22 cellular contexts compared by ENCODE assay signal in the genomic region with DNA sequence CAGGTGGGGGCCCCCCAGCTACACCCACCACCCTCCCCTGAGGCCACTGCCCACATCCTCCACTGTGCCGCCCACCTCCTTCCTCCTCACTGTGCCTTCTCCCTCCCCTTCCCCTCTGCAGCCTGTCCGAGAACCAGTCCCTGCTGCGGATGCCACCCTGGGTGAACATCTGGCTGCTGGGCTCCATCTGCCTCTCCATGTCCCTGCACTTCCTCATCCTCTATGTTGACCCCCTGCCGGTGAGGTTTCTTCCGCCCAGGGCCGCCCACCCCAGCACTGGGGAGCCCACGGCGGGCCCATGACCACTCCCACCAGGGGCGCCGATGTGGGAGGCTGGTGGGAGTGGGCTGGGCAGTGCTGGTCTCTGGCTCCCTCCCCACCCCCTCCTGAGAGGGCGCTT. TPM values are rescaled to one million over a fixed set of nuclear protein-coding genes. Genes with fewer than 3 reads are reported as not detected.
DNase-seq lines count a peak whose midpoint lies in the region; ATAC-seq, FAIRE-seq and TF ChIP-seq lines count a peak whose summit lies in the region.
"Had no signal": no experiment of that assay in that cellular context is flagged by ENCODE, and none has a peak within 500 bp of the region (broad histone marks: within the 10 kb centered on the region; RNA-seq: fewer than 3 reads in every experiment).

No MANE protein-coding gene starts in this region.

- H3K9ac ChIP-seq in BLaER1 (peak overlapping the region; percentile 73), K562 (ENCODE audit: insufficient read depth in 1 of 2, low read depth in 2 of 2, low read length in 2 of 2) (no peak overlapping the region), neuronal stem cell (ENCODE audit: low read depth, low read length, poor library complexity) (no peak overlapping the region)

- H3K9me3 ChIP-seq in BLaER1 (no peaks in the 10 kb centered on the region), K562 (replicated peaks; ENCODE audit: control insufficient read depth, insufficient read depth, low read depth, low read length) (no peaks in the 10 kb centered on the region), neuronal stem cell (replicated peaks in 1 of 2; ENCODE audit: control insufficient read depth in 2 of 2, insufficient read depth in 1 of 2, low read depth in 1 of 2, low read length in 2 of 2) (no peaks in the 10 kb centered on the region), hepatocyte (ENCODE audit: low read depth) (no peaks in the 10 kb centered on the region), ovary (no peaks in the 10 kb centered on the region)
- H3K9me3 ChIP-seq: breast epithelium, heart right ventricle, testis had no signal

- no peaks in the 10 kb centered on the region for H4K20me1 ChIP-seq in BLaER1
- H4K20me1 ChIP-seq in K562 (replicated peaks; ENCODE audit: control insufficient read depth, insufficient read depth, low read length) = no peaks in the 10 kb centered on the region
- H4K20me1 ChIP-seq in hepatocyte (ENCODE audit: insufficient read depth, poor library complexity, severe bottlenecking) = no peaks in the 10 kb centered on the region

- no peak overlapping the region for H2BK12ac ChIP-seq in neuronal stem cell (ENCODE audit: low read length)

- peak overlapping the region; percentile 2 for H3K18ac ChIP-seq in neuronal stem cell (ENCODE audit: low read length)

- H4K91ac ChIP-seq in neuronal stem cell (ENCODE audit: low read depth, low read length, poor library complexity) = no peak overlapping the region

- no peak for FAIRE-seq in K562 (lab: Jason Lieb, UNC)

- TF ChIP-seq CTCF in K562 (IDR thresholded peaks at IDR 0.05 in 2 of 3, conservative IDR thresholded peaks at IDR 0.05 in 1 of 3; ENCODE audit: insufficient read depth in 2 of 3, low read depth in 1 of 3, low read length in 3 of 3) = no peak
- TF ChIP-seq CTCF in hepatocyte (IDR thresholded peaks at IDR 0.05; ENCODE audit: poor library complexity) = no peak
- no peak for TF ChIP-seq CTCF in ovary (IDR thresholded peaks at IDR 0.05)

- H2BK5ac ChIP-seq in neuronal stem cell (ENCODE audit: low read length) = peak overlapping the region; percentile 24

- TF ChIP-seq RAD21 in K562 (CRISPR knock-in tag; conservative IDR thresholded peaks at IDR 0.05 in 1 of 2, IDR thresholded peaks at IDR 0.05 in 1 of 2) = no peak

- H3K4me2 ChIP-seq in BLaER1 = peak overlapping the region; percentile 90
- no peak overlapping the region for H3K4me2 ChIP-seq in K562 (ENCODE audit: insufficient read depth, low read length)
- H3K4me2 ChIP-seq in neuronal stem cell (ENCODE audit: insufficient read depth, low read length, poor library complexity, severe bottlenecking) = no peak overlapping the region
- no peak overlapping the region for H3K4me2 ChIP-seq in hepatocyte

- ATAC-seq in K562 = no peak
- ATAC-seq in HG02571 (IDR thresholded peaks at IDR 0.05; ENCODE audit: unreplicated experiment) = no peak

- POLR2A ChIA-PET in K562 (lab: Yijun Ruan, JAX) = interaction anchor here (0.6 to 1.0 kb wide), 2 partner anchors 15 to 51 kb away, joined by 3 to 4 read pairs; no protein-coding TSS in a partner anchor

- H2AK5ac ChIP-seq in neuronal stem cell (ENCODE audit: low read depth, low read length) = no peak overlapping the region

- H3K14ac ChIP-seq in neuronal stem cell (ENCODE audit: low read length) = no peak overlapping the region

- H2BK15ac ChIP-seq in neuronal stem cell (ENCODE audit: low read length) = no peak overlapping the region

- H2AFZ ChIP-seq in K562 (ENCODE audit: low read depth, low read length) (no peak overlapping the region), neuronal stem cell (ENCODE audit: low read length) (no peak overlapping the region), hepatocyte (no peak overlapping the region)

- H3K9me2 ChIP-seq in hepatocyte (replicated peaks; ENCODE audit: insufficient read depth) = no peaks in the 10 kb centered on the region

- H3K79me1 ChIP-seq in neuronal stem cell (ENCODE audit: low read depth, low read length) = no peaks in the 10 kb centered on the region

- no peak overlapping the region for H2BK120ac ChIP-seq in neuronal stem cell (ENCODE audit: low read depth, low read length)

- H3K27ac ChIP-seq in BLaER1 = peak overlapping the region; percentile 86
- no peak overlapping the region for H3K27ac ChIP-seq in K562 (ENCODE audit: extremely low read depth, low read depth, low read length)
- H3K27ac ChIP-seq in neuronal stem cell (replicated peaks; ENCODE audit: low read length) = no peak overlapping the region
- H3K27ac ChIP-seq in hepatocyte = no peak overlapping the region
- H3K27ac ChIP-seq in ovary = no peak overlapping the region
- H3K27ac ChIP-seq: breast epithelium, heart right ventricle, testis had no signal

- intact Hi-C loops in K562 (cut with micrococcal nuclease) = no loop called here
- intact Hi-C loops in ovary (cut with DNase I) = no loop called here

- H3K4ac ChIP-seq in neuronal stem cell (ENCODE audit: low read length) = no peak overlapping the region

- DNase-seq in K562 (ENCODE audit: extremely low read depth in 1 of 4, low spot score in 3 of 4) = no peak
- no peak for DNase-seq in neuronal stem cell (ENCODE audit: low spot score)
- no peak for DNase-seq in NCI-H187 treated with DMSO at 0.1 percent for 48 hours (lab: John Stamatoyannopoulos, UW)
- no peak for DNase-seq in hepatocyte (ENCODE audit: low spot score)
- no peak for DNase-seq in ovary
- DNase-seq: activated CD4-positive, alpha-beta T cell treated with anti-CD3 and anti-CD28 coated beads, Interleukin-2, amount 10 ng/mL, durations not matched to agents 7 days and 5 days; activated CD8-positive, alpha-beta memory T cell treated with anti-CD3 and anti-CD28 coated beads, Interleukin-2, amount 50 U/mL, for 4 hours; activated effector memory CD4-positive, alpha-beta T cell treated with anti-CD3 and anti-CD28 coated beads, Interleukin-2, amount 50 U/mL, for 16 hours; CD8-positive, alpha-beta memory T cell; heart right ventricle; immature natural killer cell; NCI-H1436; NCI-H2171; NCI-H774; OCI-M1; Right ventricle myocardium superior; testis had no signal

- H3K79me2 ChIP-seq in K562 (ENCODE audit: control insufficient read depth, insufficient read depth, low read length) (no peaks in the 10 kb centered on the region), hepatocyte (no peaks in the 10 kb centered on the region)

- peaks cover 52% of the 10 kb centered on the region for H3K36me3 ChIP-seq in BLaER1
- H3K36me3 ChIP-seq in K562 (ENCODE audit: control insufficient read depth, insufficient read depth, low read length) = no peaks in the 10 kb centered on the region
- peaks cover 4 to 22% of the 10 kb centered on the region in 2 donors for H3K36me3 ChIP-seq in neuronal stem cell (replicated peaks in 1 of 2; ENCODE audit: control insufficient read depth in 2 of 2, insufficient read depth in 2 of 2, low read length in 2 of 2)
- H3K36me3 ChIP-seq in hepatocyte (replicated peaks; ENCODE audit: insufficient read depth, low read depth) = no peaks in the 10 kb centered on the region
- H3K36me3 ChIP-seq in ovary = no peaks in the 10 kb centered on the region
- H3K36me3 ChIP-seq: breast epithelium had no signal

- H3K4me1 ChIP-seq in BLaER1 (peaks cover 71% of the 10 kb centered on the region), K562 (replicated peaks in 1 of 2; ENCODE audit: control insufficient read depth in 2 of 2, insufficient read depth in 2 of 2, low read length in 2 of 2) (peaks cover 0 to 31% of the 10 kb centered on the region in 2 experiments; a peak in 2 of 5 replicates), neuronal stem cell (ENCODE audit: control insufficient read depth in 2 of 2, insufficient read depth in 1 of 2, low read depth in 1 of 2, low read length in 2 of 2) (no peaks in the 10 kb centered on the region), hepatocyte (ENCODE audit: insufficient read depth) (no peaks in the 10 kb centered on the region), ovary (ENCODE audit: insufficient read depth) (no peaks in the 10 kb centered on the region)
- H3K4me1 ChIP-seq: breast epithelium, heart right ventricle, testis had no signal

- WGBS in K562 (ENCODE audit: insufficient coverage, low coverage, missing lambda C conversion rate) = 61% methylated on average over 9 of the region's 11 CpGs
- no CpG with 5 or more reads among the region's 11 CpGs for WGBS in neuronal stem cell (ENCODE audit: extremely low coverage in 2 of 2, insufficient read length in 2 of 2, insufficient replicate concordance in 1 of 2), 2 donors
- WGBS in hepatocyte (ENCODE audit: low lambda C conversion rate, missing lambda C conversion rate) = 84% methylated on average over 10 of the region's 11 CpGs
- 56 to 73% (median 62%) methylated on average over 11 of the region's 11 CpGs for WGBS in ovary, 3 donors

- H3K4me3 ChIP-seq in BLaER1 (peak overlapping the region; percentile 48), K562 (no peak overlapping the region), neuronal stem cell (ENCODE audit: low read length in 2 of 2) (no peak overlapping the region), hepatocyte (no peak overlapping the region), ovary (no peak overlapping the region)
- H3K4me3 ChIP-seq: breast epithelium, heart right ventricle, testis had no signal

- CTCF ChIA-PET in K562 (lab: Yijun Ruan, JAX; ENCODE audit: low intra/inter-chr PET ratio) = no interaction called here

- H3K9me1 ChIP-seq in K562 (ENCODE audit: control insufficient read depth, insufficient read depth, low read length) = no peaks in the 10 kb centered on the region

- H3K27me3 ChIP-seq in BLaER1 (no peaks in the 10 kb centered on the region), K562 (ENCODE audit: control insufficient read depth in 2 of 2, insufficient read depth in 2 of 2, low read length in 2 of 2) (no peaks in the 10 kb centered on the region), neuronal stem cell (ENCODE audit: control insufficient read depth in 3 of 3, insufficient read depth in 3 of 3, low read depth in 1 of 3, low read length in 3 of 3) (no peaks in the 10 kb centered on the region), hepatocyte (no peaks in the 10 kb centered on the region), ovary (no peaks in the 10 kb centered on the region)
- H3K27me3 ChIP-seq: breast epithelium, heart right ventricle, testis had no signal

- no peak overlapping the region for H4K8ac ChIP-seq in neuronal stem cell (ENCODE audit: low read depth, low read length)

- H3K23ac ChIP-seq in neuronal stem cell (ENCODE audit: low read depth, low read length, poor library complexity) = peak overlapping the region; percentile 55

- BruUV-seq in K562 (replicated peaks; lab: Mats Ljungman, UMichigan) = no TSS peak

- TF ChIP-seq POLR2A in GM19193 (IDR thresholded peaks at IDR 0.05; ENCODE audit: extremely low read depth, insufficient read depth, insufficient read length) (peak; percentile 20), K562 (conservative IDR thresholded peaks at IDR 0.05) (no peak), ovary (IDR thresholded peaks at IDR 0.05) (no peak)

- TF ChIP-seq EP300 in K562 (IDR thresholded peaks at IDR 0.05; ENCODE audit: low read length) (no peak), ovary (IDR thresholded peaks at IDR 0.05) (no peak)

- in situ Hi-C loops in K562 (cut with MboI) = no loop called here

RNA-seq across cellular contexts. Expression of a gene that starts 22.1 kb away (rescaled TPM):
- total RNA-seq in K562 (2011; cell fraction: chromatin; rRNA removed; ENCODE audit: low replicate concordance) = 11.5 and 16.7 TPM in 2 replicates
- total RNA-seq in K562 (2011; cell fraction: nucleolus; rRNA removed) = 12.7 and 13.3 TPM in 2 replicates
- total RNA-seq in K562 (2011; cell fraction: nucleoplasm; rRNA removed) = 7.5 and 12.1 TPM in 2 replicates
- total RNA-seq in K562 (2014; rRNA removed) (13.4 and 14.4 TPM in 2 replicates), K562 (2014; rRNA removed; fragmentation: Illumina TruSeq; extraction: Trizol) (1.3 and 2.4 TPM in 2 replicates), K562 (2015; rRNA removed; fragmentation: Illumina TruSeq; extraction: Trizol) (10.1 and 11.0 TPM in 2 replicates), K562 (2021) (7.9 and 10.6 TPM in 2 replicates), hepatocyte (27.5 and 37.2 TPM in 2 replicates), ovary (10 to 100 TPM in 5 of 7 donors, 1 to 10 TPM in 2; 5.1 to 13.9 (median 11.3) TPM)
- polyA plus RNA-seq in K562 (2011; rRNA removed) (3.5 and 4.9 TPM in 2 replicates), K562 (2014; fragmentation: Illumina TruSeq; extraction: Trizol) (1.6 and 4.5 TPM in 2 replicates), K562 (2014; fragmentation: Nextera tagmentation; extraction: Ambion mirVana) (under 1 TPM; 0.15 to 0.20 TPM), K562 (2014; rRNA removed) (10.3 and 16.6 TPM in 2 replicates), hepatocyte (25.9 and 30.3 TPM in 2 replicates), ovary (10 to 100 TPM in 1 of 2 donors, under 1 TPM in 1; 0.32 to 14.8 TPM)
- 3.5 and 6.3 TPM in 2 replicates for polyA plus RNA-seq in K562 (2011; cell fraction: cytosol; rRNA removed)
- polyA plus RNA-seq in K562 (2011; cell fraction: nucleus; rRNA removed) = 8.3 and 10.7 TPM in 2 replicates
- 9.7 and 12.6 TPM in 2 replicates for polyA plus RNA-seq in K562 (2012)
- 2.9 and 3.5 TPM in 2 replicates for polyA minus RNA-seq in K562 (2011; rRNA and poly(A)+ RNA removed)
- polyA minus RNA-seq in K562 (2011; cell fraction: cytosol; rRNA and poly(A)+ RNA removed) = 1.8 and 4.3 TPM in 2 replicates
- 4.1 and 4.6 TPM in 2 replicates for polyA minus RNA-seq in K562 (2011; cell fraction: nucleus; rRNA and poly(A)+ RNA removed)
- polyA plus RNA-seq in neuronal stem cell (2013, experiment 1 of 2) = 5.9 TPM
- 5.4 TPM for polyA plus RNA-seq in neuronal stem cell (2013, experiment 2 of 2)

RNA-seq across cellular contexts. Expression of a gene that starts 24.6 kb away (rescaled TPM):
- total RNA-seq in K562 (2011; cell fraction: chromatin; rRNA removed; ENCODE audit: low replicate concordance) = 19.9 and 68.6 TPM in 2 replicates
- total RNA-seq in K562 (2011; cell fraction: nucleolus; rRNA removed) = 13.0 and 15.8 TPM in 2 replicates
- 17.7 and 18.4 TPM in 2 replicates for total RNA-seq in K562 (2011; cell fraction: nucleoplasm; rRNA removed)
- total RNA-seq in K562 (2014; rRNA removed) (0.41 and 0.65 TPM in 2 replicates), K562 (2014; rRNA removed; fragmentation: Illumina TruSeq; extraction: Trizol) (0.64 and 0.65 TPM in 2 replicates), K562 (2015; rRNA removed; fragmentation: Illumina TruSeq; extraction: Trizol) (0.65 and 1.9 TPM in 2 replicates), K562 (2021) (2.3 and 2.6 TPM in 2 replicates), hepatocyte (0.13 and 0.72 TPM in 2 replicates), ovary (1 to 10 TPM in 2 of 7 donors, under 1 TPM in 5; 0.15 to 2.5 (median 0.41) TPM)
- polyA plus RNA-seq in K562 (2011; rRNA removed) (1.2 and 3.1 TPM in 2 replicates), K562 (2014; fragmentation: Illumina TruSeq; extraction: Trizol) (1.8 TPM in 2 replicates), K562 (2014; fragmentation: Nextera tagmentation; extraction: Ambion mirVana) (under 1 TPM; 0.25 to 0.58 TPM), K562 (2014; rRNA removed) (1.4 and 1.8 TPM in 2 replicates), hepatocyte (0.49 and 2.3 TPM in 2 replicates), ovary (under 1 TPM; 0.53 to 0.90 TPM)
- 1.5 and 2.5 TPM in 2 replicates for polyA plus RNA-seq in K562 (2011; cell fraction: cytosol; rRNA removed)
- 27.8 and 31.5 TPM in 2 replicates for polyA plus RNA-seq in K562 (2011; cell fraction: nucleus; rRNA removed)
- polyA plus RNA-seq in K562 (2012) = 2.8 and 6.1 TPM in 2 replicates
- 0.60 and 2.1 TPM in 2 replicates for polyA minus RNA-seq in K562 (2011; rRNA and poly(A)+ RNA removed)
- polyA minus RNA-seq in K562 (2011; cell fraction: cytosol; rRNA and poly(A)+ RNA removed) = 0.76 and 1.4 TPM in 2 replicates
- polyA minus RNA-seq in K562 (2011; cell fraction: nucleus; rRNA and poly(A)+ RNA removed) = 2.0 and 4.8 TPM in 2 replicates
- polyA plus RNA-seq in neuronal stem cell (2013, experiment 1 of 2) = 1.9 TPM
- 1.7 TPM for polyA plus RNA-seq in neuronal stem cell (2013, experiment 2 of 2)
- total RNA-seq: Right ventricle myocardium superior had no signal
- polyA plus RNA-seq: CD8-positive, alpha-beta memory T cell had no signal

RNA-seq across cellular contexts. Expression of a gene that starts 28.9 kb away (rescaled TPM):
- total RNA-seq in K562 (2011; cell fraction: chromatin; rRNA removed; ENCODE audit: low replicate concordance) = 1.8 TPM in 1 of 2 replicates, not detected in the other
- 1.2 and 1.8 TPM in 2 replicates for total RNA-seq in K562 (2011; cell fraction: nucleolus; rRNA removed)
- total RNA-seq in K562 (2011; cell fraction: nucleoplasm; rRNA removed) = 0.76 and 1.0 TPM in 2 replicates
- total RNA-seq in K562 (2014; rRNA removed) (2.8 and 4.0 TPM in 2 replicates), K562 (2014; rRNA removed; fragmentation: Illumina TruSeq; extraction: Trizol) (1.2 and 1.3 TPM in 2 replicates), K562 (2015; rRNA removed; fragmentation: Illumina TruSeq; extraction: Trizol) (3.3 and 4.0 TPM in 2 replicates), K562 (2021) (3.0 and 3.7 TPM in 2 replicates), hepatocyte (not detected in 2 replicates), ovary (1 to 10 TPM in 3 of 7 donors, under 1 TPM in 3, not detected in 1; 0.71 to 1.5 (median 1.1) TPM)
- polyA plus RNA-seq in K562 (2011; rRNA removed) (1.4 and 2.1 TPM in 2 replicates), K562 (2014; fragmentation: Illumina TruSeq; extraction: Trizol) (1.3 and 3.3 TPM in 2 replicates), K562 (2014; fragmentation: Nextera tagmentation; extraction: Ambion mirVana) (under 1 TPM in 1 of 2 experiments, not detected in 1; 0.27 TPM), K562 (2014; rRNA removed) (2.6 and 4.1 TPM in 2 replicates), hepatocyte (not detected in 2 replicates), ovary (1 to 10 TPM in 1 of 2 donors, under 1 TPM in 1; 0.40 to 2.5 TPM)
- polyA plus RNA-seq in K562 (2011; cell fraction: cytosol; rRNA removed) = 4.8 and 6.7 TPM in 2 replicates
- polyA plus RNA-seq in K562 (2011; cell fraction: nucleus; rRNA removed) = 1.9 and 2.5 TPM in 2 replicates
- 4.0 and 6.3 TPM in 2 replicates for polyA plus RNA-seq in K562 (2012)
- polyA minus RNA-seq in K562 (2011; rRNA and poly(A)+ RNA removed) = 0.33 and 0.60 TPM in 2 replicates
- 3.4 TPM in 1 of 2 replicates, not detected in the other for polyA minus RNA-seq in K562 (2011; cell fraction: cytosol; rRNA and poly(A)+ RNA removed)
- 0.40 and 1.3 TPM in 2 replicates for polyA minus RNA-seq in K562 (2011; cell fraction: nucleus; rRNA and poly(A)+ RNA removed)
- polyA plus RNA-seq in neuronal stem cell (2013, experiment 1 of 2) = 0.21 TPM
- 0.14 TPM for polyA plus RNA-seq in neuronal stem cell (2013, experiment 2 of 2)
- total RNA-seq: breast epithelium; CD8-positive, alpha-beta memory T cell; Right ventricle myocardium superior; T-helper 1 cell treated with Interleukin-12 subunit alpha and Interleukin-12 subunit beta and Interleukin-4 antibody, amounts not matched to agents 30 ng/mL and 1 ng/mL, for 36 hours had no signal
- polyA plus RNA-seq: CD8-positive, alpha-beta memory T cell had no signal

RNA-seq across cellular contexts. Expression of a gene that starts 39.3 kb away (rescaled TPM):
- total RNA-seq in K562 (2011; cell fraction: chromatin; rRNA removed; ENCODE audit: low replicate concordance) = 80.7 and 204 TPM in 2 replicates
- total RNA-seq in K562 (2011; cell fraction: nucleolus; rRNA removed) = 124 and 147 TPM in 2 replicates
- 94.3 and 96.1 TPM in 2 replicates for total RNA-seq in K562 (2011; cell fraction: nucleoplasm; rRNA removed)
- total RNA-seq in K562 (2014; rRNA removed) = 24.7 and 25.9 TPM in 2 replicates
- 4.2 and 9.5 TPM in 2 replicates for total RNA-seq in K562 (2014; rRNA removed; fragmentation: Illumina TruSeq; extraction: Trizol)
- total RNA-seq in K562 (2015; rRNA removed; fragmentation: Illumina TruSeq; extraction: Trizol) = 15.3 and 16.8 TPM in 2 replicates
- 52.5 and 58.2 TPM in 2 replicates for total RNA-seq in K562 (2021)
- polyA plus RNA-seq in K562 (2011; rRNA removed) = 12.3 and 23.7 TPM in 2 replicates
- 17.1 and 29.3 TPM in 2 replicates for polyA plus RNA-seq in K562 (2011; cell fraction: cytosol; rRNA removed)
- 163 and 237 TPM in 2 replicates for polyA plus RNA-seq in K562 (2011; cell fraction: nucleus; rRNA removed)
- 36.6 and 51.3 TPM in 2 replicates for polyA plus RNA-seq in K562 (2012)
- 39.4 and 43.6 TPM in 2 replicates for polyA plus RNA-seq in K562 (2014; fragmentation: Illumina TruSeq; extraction: Trizol)
- under 1 TPM; 0.18 to 0.53 TPM for polyA plus RNA-seq in K562 (2014; fragmentation: Nextera tagmentation; extraction: Ambion mirVana)
- 41.7 and 42.5 TPM in 2 replicates for polyA plus RNA-seq in K562 (2014; rRNA removed)
- 3.2 and 4.6 TPM in 2 replicates for polyA minus RNA-seq in K562 (2011; rRNA and poly(A)+ RNA removed)
- 8.1 and 11.8 TPM in 2 replicates for polyA minus RNA-seq in K562 (2011; cell fraction: cytosol; rRNA and poly(A)+ RNA removed)
- polyA minus RNA-seq in K562 (2011; cell fraction: nucleus; rRNA and poly(A)+ RNA removed) = 28.5 and 28.7 TPM in 2 replicates
- 37.2 TPM for polyA plus RNA-seq in neuronal stem cell (2013, experiment 1 of 2)
- 36.9 TPM for polyA plus RNA-seq in neuronal stem cell (2013, experiment 2 of 2)
- 15.1 and 22.6 TPM in 2 replicates for total RNA-seq in hepatocyte
- 25.9 and 29.2 TPM in 2 replicates for polyA plus RNA-seq in hepatocyte
- 10 to 100 TPM; 30.8 to 76.9 (median 60.0) TPM for total RNA-seq in ovary
- polyA plus RNA-seq in ovary = 10 to 100 TPM in 1 of 2 donors, 1 to 10 TPM in 1; 7.6 to 67.5 TPM

RNA-seq across cellular contexts. Expression of a gene that starts 47.8 kb away (rescaled TPM):
- total RNA-seq in K562 (2011; cell fraction: chromatin; rRNA removed; ENCODE audit: low replicate concordance) = 277 and 436 TPM in 2 replicates
- 228 and 264 TPM in 2 replicates for total RNA-seq in K562 (2011; cell fraction: nucleolus; rRNA removed)
- 253 and 320 TPM in 2 replicates for total RNA-seq in K562 (2011; cell fraction: nucleoplasm; rRNA removed)
- total RNA-seq in K562 (2014; rRNA removed) (45.5 and 67.2 TPM in 2 replicates), K562 (2014; rRNA removed; fragmentation: Illumina TruSeq; extraction: Trizol) (45.9 and 46.9 TPM in 2 replicates), K562 (2015; rRNA removed; fragmentation: Illumina TruSeq; extraction: Trizol) (40.6 and 41.5 TPM in 2 replicates), K562 (2021) (49.2 and 54.3 TPM in 2 replicates), hepatocyte (17.3 and 17.4 TPM in 2 replicates), ovary (10 to 100 TPM; 18.8 to 29.2 (median 23.3) TPM)
- polyA plus RNA-seq in K562 (2011; rRNA removed) (100 and 106 TPM in 2 replicates), K562 (2014; fragmentation: Illumina TruSeq; extraction: Trizol) (55.1 and 62.0 TPM in 2 replicates), K562 (2014; fragmentation: Nextera tagmentation; extraction: Ambion mirVana) (10 to 100 TPM; 15.6 to 16.1 TPM), K562 (2014; rRNA removed) (73.7 and 80.9 TPM in 2 replicates), hepatocyte (19.7 and 22.3 TPM in 2 replicates), ovary (10 to 100 TPM; 17.9 to 31.5 TPM)
- polyA plus RNA-seq in K562 (2011; cell fraction: cytosol; rRNA removed) = 49.6 and 74.5 TPM in 2 replicates
- polyA plus RNA-seq in K562 (2011; cell fraction: nucleus; rRNA removed) = 240 and 326 TPM in 2 replicates
- polyA plus RNA-seq in K562 (2012) = 40.3 and 56.4 TPM in 2 replicates
- polyA minus RNA-seq in K562 (2011; rRNA and poly(A)+ RNA removed) = 54.5 TPM in 2 replicates
- polyA minus RNA-seq in K562 (2011; cell fraction: cytosol; rRNA and poly(A)+ RNA removed) = 15.4 and 21.7 TPM in 2 replicates
- 70.1 and 82.0 TPM in 2 replicates for polyA minus RNA-seq in K562 (2011; cell fraction: nucleus; rRNA and poly(A)+ RNA removed)
- polyA plus RNA-seq in neuronal stem cell (2013, experiment 1 of 2) = 22.8 TPM
- 23.4 TPM for polyA plus RNA-seq in neuronal stem cell (2013, experiment 2 of 2)
